Comparison of ENCODE assay signal across 19 cellular contexts in the genomic region with DNA sequence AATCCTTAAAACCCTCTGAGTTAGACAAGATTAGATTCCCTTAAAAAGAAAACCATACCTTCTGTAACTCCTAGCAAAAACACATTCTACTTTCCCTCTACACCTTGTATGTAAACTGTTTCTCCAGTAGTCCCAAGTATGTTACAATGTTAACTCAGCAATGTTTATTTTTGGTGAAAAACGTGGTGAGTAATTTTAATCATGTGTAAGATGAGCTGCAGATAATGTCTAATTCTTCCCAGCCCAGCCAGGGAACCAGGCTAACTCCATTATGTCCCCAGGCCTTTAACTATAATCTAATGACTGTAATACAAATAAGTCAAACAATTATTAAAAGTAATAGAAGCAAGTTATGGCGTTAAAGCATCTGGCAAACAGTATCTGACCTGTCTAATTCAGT.
A peak's percentile ranks its signal among the peaks of the same experiment; 100 is the strongest.
DNase-seq lines count a peak whose midpoint lies in the region; ATAC-seq and TF ChIP-seq lines count a peak whose summit lies in the region.
"Had no signal": no experiment of that assay in that cellular context is flagged by ENCODE, and none has a peak within 500 bp of the region (broad histone marks: within the 10 kb centered on the region; RNA-seq: fewer than 3 reads in every experiment).

No MANE protein-coding gene starts in this region.

- H4K20me1 ChIP-seq in mammary epithelial cell (ENCODE audit: insufficient read depth, low read length), result no peaks in the 10 kb centered on the region
- no peaks in the 10 kb centered on the region for H4K20me1 ChIP-seq in PC-3 (ENCODE audit: low read length)

- H2AFZ ChIP-seq in mammary epithelial cell (ENCODE audit: low read depth, low read length) (no peak overlapping the region), PC-3 (ENCODE audit: low read length) (no peak overlapping the region)
- H2AFZ ChIP-seq: GM23338 had no signal

- peak; percentile 1 for DNase-seq in MCF 10A (ENCODE audit: unreplicated experiment)
- DNase-seq in mammary epithelial cell, result no peak
- DNase-seq in PC-3, result peak; percentile 51
- DNase-seq in type B pancreatic cell (ENCODE audit: extremely low spot score, unreplicated experiment), result no peak
- DNase-seq in RPMI8226, result no peak
- no peak for DNase-seq in AG08396 (ENCODE audit: low spot score)
- DNase-seq in NCI-H2029 treated with DMSO at 0.1 percent for 48 hours (lab: John Stamatoyannopoulos, UW), result no peak
- DNase-seq: ACHN; AML-193; Caco-2; CD4-positive, alpha-beta T cell; DMS153; DMS79; GDM1; HCEC 1CT had no signal

- H3K79me2 ChIP-seq in mammary epithelial cell (ENCODE audit: insufficient read depth, low read length) (no peaks in the 10 kb centered on the region), PC-3 (ENCODE audit: low read length) (no peaks in the 10 kb centered on the region)

- POLR2A ChIA-PET in MCF 10A (lab: Yijun Ruan, JAX) (interaction anchor here (0.5 to 0.9 kb wide), 3 partner anchors 9 to 715 kb away, joined by 3 to 6 read pairs (median 3); no protein-coding TSS in a partner anchor), PC-3 (lab: Charles Lee; ENCODE audit: unreplicated experiment) (no interaction called here)

- H3F3A ChIP-seq in PC-3 (ENCODE audit: low read length, unreplicated experiment), result no peaks in the 10 kb centered on the region

- no peaks in the 10 kb centered on the region for H3K9me2 ChIP-seq in PC-3 (replicated peaks; ENCODE audit: low read length)

- in situ Hi-C loops in mammary epithelial cell (cut with MboI; ENCODE audit: low sequenced_read_pairs in 2 of 2), result no loop called here

- no peaks in the 10 kb centered on the region for H3K36me3 ChIP-seq in mammary epithelial cell (ENCODE audit: insufficient read depth, low read length)
- no peaks in the 10 kb centered on the region for H3K36me3 ChIP-seq in PC-3 (ENCODE audit: low read depth, low read length)

- H3K4me1 ChIP-seq in mammary epithelial cell (ENCODE audit: insufficient read depth, low read length) (no peaks in the 10 kb centered on the region), PC-3 (ENCODE audit: insufficient read depth, low read length) (no peaks in the 10 kb centered on the region)
- H3K4me1 ChIP-seq: Caco-2 had no signal

- no peaks in the 10 kb centered on the region for H3K27me3 Mint-ChIP-seq in MCF 10A (ENCODE audit: insufficient read depth, unreplicated experiment)
- H3K27me3 Mint-ChIP-seq in brain, result peaks cover 12% of the 10 kb centered on the region
- H3K27me3 Mint-ChIP-seq in type B pancreatic cell, result no peaks in the 10 kb centered on the region
- H3K27me3 Mint-ChIP-seq: CD4-positive, alpha-beta T cell had no signal

- no TSS peak for BruUV-seq in MCF 10A (replicated peaks; lab: Mats Ljungman, UMichigan)
- BruUV-seq in mammary epithelial cell (replicated peaks; lab: Mats Ljungman, UMichigan), result no TSS peak
- no TSS peak for BruUV-seq in PC-3 (replicated peaks; lab: Mats Ljungman, UMichigan)

- dilution Hi-C loops in mammary epithelial cell (cut with HindIII; ENCODE audit: low sequenced_read_pairs), result no loop called here

- intact Hi-C loops in MCF 10A (cut with micrococcal nuclease), result no loop called here
- intact Hi-C loops in mammary epithelial cell (cut with micrococcal nuclease), result no loop called here
- intact Hi-C loops in PC-3 (cut with micrococcal nuclease), result no loop called here

- H3K4me1 Mint-ChIP-seq in MCF 10A (ENCODE audit: insufficient read depth, unreplicated experiment) (peaks cover 6% of the 10 kb centered on the region), brain (peaks cover 12% of the 10 kb centered on the region), type B pancreatic cell (ENCODE audit: unreplicated experiment) (peaks cover 10% of the 10 kb centered on the region)
- H3K4me1 Mint-ChIP-seq: GM23338 had no signal

- H3K27ac ChIP-seq in mammary epithelial cell (ENCODE audit: insufficient read depth, low read depth, low read length) (no peak overlapping the region), PC-3 (ENCODE audit: low read length) (no peak overlapping the region)
- H3K27ac ChIP-seq: C4-2B, HL-60 had no signal

- CTCF ChIA-PET in MCF 10A (lab: Yijun Ruan, JAX), result interaction anchor here (0.6 kb wide), 1 partner anchor 40 kb away, joined by 3 read pairs; no protein-coding TSS in a partner anchor
- CTCF ChIA-PET in mammary epithelial cell (lab: Charles Lee; ENCODE audit: low non-redundant PET), result no interaction called here
- CTCF ChIA-PET in PC-3 (lab: Charles Lee), result no interaction called here

- TF ChIP-seq CTCF in MCF 10A (IDR thresholded peaks at IDR 0.05; ENCODE audit: unreplicated experiment), result no peak
- TF ChIP-seq CTCF in mammary epithelial cell (conservative IDR thresholded peaks at IDR 0.05 in 1 of 2, IDR thresholded peaks at IDR 0.05 in 1 of 2; ENCODE audit: extremely low read depth in 1 of 2, insufficient read depth in 1 of 2, low read depth in 1 of 2, low read length in 2 of 2), result no peak
- no peak for TF ChIP-seq CTCF in PC-3 (conservative IDR thresholded peaks at IDR 0.05; ENCODE audit: low read depth, low read length)
- no peak for TF ChIP-seq CTCF in brain (conservative IDR thresholded peaks at IDR 0.05)
- TF ChIP-seq CTCF in type B pancreatic cell (conservative IDR thresholded peaks at IDR 0.05), result no peak

- peak; percentile 67 for ATAC-seq in PC-3
- ATAC-seq: GM23338 had no signal

- H3K4me3 Mint-ChIP-seq in MCF 10A (ENCODE audit: unreplicated experiment) (no peak overlapping the region), brain (peak overlapping the region in 1 of 5 experiments; percentile 4), type B pancreatic cell (no peak overlapping the region)
- H3K4me3 Mint-ChIP-seq: CD4-positive, alpha-beta T cell; GM23338 had no signal

- 3% methylated on average over 2 of the region's 2 CpGs for WGBS in mammary epithelial cell (ENCODE audit: low coverage, missing lambda C conversion rate)

- no peak overlapping the region for H3K27ac Mint-ChIP-seq in MCF 10A (ENCODE audit: low read depth, unreplicated experiment)
- H3K27ac Mint-ChIP-seq in brain, result peak overlapping the region in 3 of 5 experiments; percentile 38 to 70 (median 39)
- H3K27ac Mint-ChIP-seq in type B pancreatic cell, result peak overlapping the region; percentile 3
- H3K27ac Mint-ChIP-seq: CD4-positive, alpha-beta T cell; GM23338 had no signal

- H3K4me3 ChIP-seq in mammary epithelial cell (replicated peaks in 1 of 3; ENCODE audit: insufficient read depth in 1 of 3, low read depth in 2 of 3, low read length in 3 of 3), result no peak overlapping the region
- no peak overlapping the region for H3K4me3 ChIP-seq in PC-3 (ENCODE audit: low read length)
- H3K4me3 ChIP-seq: GM23338 had no signal

- H3K9me3 Mint-ChIP-seq in MCF 10A (ENCODE audit: unreplicated experiment) (peaks cover 8% of the 10 kb centered on the region), brain (peaks cover 14 to 25% (median 22%) of the 10 kb centered on the region in 5 experiments), type B pancreatic cell (peaks cover 19% of the 10 kb centered on the region)

- no peaks in the 10 kb centered on the region for H3K36me3 Mint-ChIP-seq in MCF 10A (ENCODE audit: insufficient read depth, unreplicated experiment)
- H3K36me3 Mint-ChIP-seq in brain, result no peaks in the 10 kb centered on the region
- H3K36me3 Mint-ChIP-seq in type B pancreatic cell, result no peaks in the 10 kb centered on the region

- no peak overlapping the region for H3K4me2 ChIP-seq in mammary epithelial cell (ENCODE audit: insufficient read depth, low read depth, low read length)
- H3K4me2 ChIP-seq in PC-3 (ENCODE audit: low read length), result no peak overlapping the region
- H3K4me2 ChIP-seq: GM23338 had no signal

- H3K9me3 ChIP-seq in mammary epithelial cell (replicated peaks; ENCODE audit: insufficient read depth, low read length) (peaks cover 14% of the 10 kb centered on the region), PC-3 (ENCODE audit: low read length) (no peaks in the 10 kb centered on the region)
- H3K9me3 ChIP-seq: Caco-2 had no signal

- no peak overlapping the region for H3K9ac ChIP-seq in mammary epithelial cell (ENCODE audit: insufficient read depth, low read length)
- no peak overlapping the region for H3K9ac ChIP-seq in PC-3 (ENCODE audit: low read length)

- no peaks in the 10 kb centered on the region for H3K27me3 ChIP-seq in mammary epithelial cell (ENCODE audit: insufficient read depth, low read length)
- H3K27me3 ChIP-seq in PC-3 (ENCODE audit: low read length), result no peaks in the 10 kb centered on the region

Comparison
In these comparisons a context has a peak if more than half of its experiments do, and no peak if none do; other contexts are left out.
1. DNase-seq: peak in MCF 10A (single experiment) and PC-3 (single experiment); none in mammary epithelial cell (single experiment), type B pancreatic cell (single experiment), RPMI8226 (single experiment), AG08396 (single experiment) and NCI-H2029 treated with DMSO at 0.1 percent for 48 hours (single experiment).